1 cellular context compared by ENCODE assay signal in genomic region chr21:37009740-37010341, GRCh38.
A peak's percentile ranks its signal among the peaks of the same experiment; 100 is the strongest.
TF ChIP-seq lines count a peak whose summit lies in the region.

No MANE protein-coding gene starts in this region.

TF ChIP-seq in K562, 482 proteins besides CTCF, POLR2A, EP300 and RAD21 (continued from another document and continues in another):
- TF ChIP-seq, protein P1, sequence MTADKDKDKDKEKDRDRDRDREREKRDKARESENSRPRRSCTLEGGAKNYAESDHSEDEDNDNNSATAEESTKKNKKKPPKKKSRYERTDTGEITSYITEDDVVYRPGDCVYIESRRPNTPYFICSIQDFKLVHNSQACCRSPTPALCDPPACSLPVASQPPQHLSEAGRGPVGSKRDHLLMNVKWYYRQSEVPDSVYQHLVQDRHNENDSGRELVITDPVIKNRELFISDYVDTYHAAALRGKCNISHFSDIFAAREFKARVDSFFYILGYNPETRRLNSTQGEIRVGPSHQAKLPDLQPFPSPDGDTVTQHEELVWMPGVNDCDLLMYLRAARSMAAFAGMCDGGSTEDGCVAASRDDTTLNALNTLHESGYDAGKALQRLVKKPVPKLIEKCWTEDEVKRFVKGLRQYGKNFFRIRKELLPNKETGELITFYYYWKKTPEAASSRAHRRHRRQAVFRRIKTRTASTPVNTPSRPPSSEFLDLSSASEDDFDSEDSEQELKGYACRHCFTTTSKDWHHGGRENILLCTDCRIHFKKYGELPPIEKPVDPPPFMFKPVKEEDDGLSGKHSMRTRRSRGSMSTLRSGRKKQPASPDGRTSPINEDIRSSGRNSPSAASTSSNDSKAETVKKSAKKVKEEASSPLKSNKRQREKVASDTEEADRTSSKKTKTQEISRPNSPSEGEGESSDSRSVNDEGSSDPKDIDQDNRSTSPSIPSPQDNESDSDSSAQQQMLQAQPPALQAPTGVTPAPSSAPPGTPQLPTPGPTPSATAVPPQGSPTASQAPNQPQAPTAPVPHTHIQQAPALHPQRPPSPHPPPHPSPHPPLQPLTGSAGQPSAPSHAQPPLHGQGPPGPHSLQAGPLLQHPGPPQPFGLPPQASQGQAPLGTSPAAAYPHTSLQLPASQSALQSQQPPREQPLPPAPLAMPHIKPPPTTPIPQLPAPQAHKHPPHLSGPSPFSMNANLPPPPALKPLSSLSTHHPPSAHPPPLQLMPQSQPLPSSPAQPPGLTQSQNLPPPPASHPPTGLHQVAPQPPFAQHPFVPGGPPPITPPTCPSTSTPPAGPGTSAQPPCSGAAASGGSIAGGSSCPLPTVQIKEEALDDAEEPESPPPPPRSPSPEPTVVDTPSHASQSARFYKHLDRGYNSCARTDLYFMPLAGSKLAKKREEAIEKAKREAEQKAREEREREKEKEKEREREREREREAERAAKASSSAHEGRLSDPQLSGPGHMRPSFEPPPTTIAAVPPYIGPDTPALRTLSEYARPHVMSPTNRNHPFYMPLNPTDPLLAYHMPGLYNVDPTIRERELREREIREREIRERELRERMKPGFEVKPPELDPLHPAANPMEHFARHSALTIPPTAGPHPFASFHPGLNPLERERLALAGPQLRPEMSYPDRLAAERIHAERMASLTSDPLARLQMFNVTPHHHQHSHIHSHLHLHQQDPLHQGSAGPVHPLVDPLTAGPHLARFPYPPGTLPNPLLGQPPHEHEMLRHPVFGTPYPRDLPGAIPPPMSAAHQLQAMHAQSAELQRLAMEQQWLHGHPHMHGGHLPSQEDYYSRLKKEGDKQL (CRISPR knock-in tag; IDR thresholded peaks at IDR 0.05; ENCODE audit: borderline replicate concordance), result no peak
- no peak for TF ChIP-seq OTX1 (CRISPR knock-in tag; IDR thresholded peaks at IDR 0.05)
- TF ChIP-seq CBX3 (IDR thresholded peaks at IDR 0.05; ENCODE audit: borderline replicate concordance in 1 of 2, low read length in 2 of 2), result 0 out of 3 replicates have a peak, but pooled peaks of 1 of the 2 experiments have one; percentile 38
- TF ChIP-seq TEAD4 (IDR thresholded peaks at IDR 0.05; ENCODE audit: low read length), result peak; percentile 32; the same call in 1 of the 2 replicates
- no peak for TF ChIP-seq TEAD4 (CRISPR knock-in tag; IDR thresholded peaks at IDR 0.05; ENCODE audit: borderline replicate concordance)
- TF ChIP-seq, protein P2, sequence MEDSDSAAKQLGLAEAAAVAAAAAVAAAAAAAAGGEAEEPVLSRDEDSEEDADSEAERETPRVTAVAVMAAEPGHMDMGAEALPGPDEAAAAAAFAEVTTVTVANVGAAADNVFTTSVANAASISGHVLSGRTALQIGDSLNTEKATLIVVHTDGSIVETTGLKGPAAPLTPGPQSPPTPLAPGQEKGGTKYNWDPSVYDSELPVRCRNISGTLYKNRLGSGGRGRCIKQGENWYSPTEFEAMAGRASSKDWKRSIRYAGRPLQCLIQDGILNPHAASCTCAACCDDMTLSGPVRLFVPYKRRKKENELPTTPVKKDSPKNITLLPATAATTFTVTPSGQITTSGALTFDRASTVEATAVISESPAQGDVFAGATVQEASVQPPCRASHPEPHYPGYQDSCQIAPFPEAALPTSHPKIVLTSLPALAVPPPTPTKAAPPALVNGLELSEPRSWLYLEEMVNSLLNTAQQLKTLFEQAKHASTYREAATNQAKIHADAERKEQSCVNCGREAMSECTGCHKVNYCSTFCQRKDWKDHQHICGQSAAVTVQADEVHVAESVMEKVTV (CRISPR knock-in tag; IDR thresholded peaks at IDR 0.05), result peak; percentile 51; the same call in 1 of the 2 replicates
- TF ChIP-seq NR2F6 (CRISPR knock-in tag; IDR thresholded peaks at IDR 0.05), result no peak
- TF ChIP-seq SAFB (IDR thresholded peaks at IDR 0.05; ENCODE audit: borderline replicate concordance, low read depth, low read length), result no peak
- TF ChIP-seq CREB1 (IDR thresholded peaks at IDR 0.05), result 0 out of 2 replicates have a peak, but pooled peaks have one; percentile 37
- TF ChIP-seq CREB1 (CRISPR knock-in tag; IDR thresholded peaks at IDR 0.05), result no peak; the same call in 1 of the 2 replicates
- 0 out of 2 replicates have a peak, but pooled peaks have one; percentile 27 for TF ChIP-seq CEBPB (tag; IDR thresholded peaks at IDR 0.05)
- TF ChIP-seq PCBP2 (IDR thresholded peaks at IDR 0.05; ENCODE audit: low read depth, low read length, poor library complexity, severe bottlenecking), result no peak
- no peak for TF ChIP-seq RHOXF2B (CRISPR knock-in tag; conservative IDR thresholded peaks at IDR 0.05)
- TF ChIP-seq CBX1 (IDR thresholded peaks at IDR 0.05; ENCODE audit: low read depth), result 0 out of 2 replicates have a peak, but pooled peaks have one; percentile 45
- TF ChIP-seq ARNT (IDR thresholded peaks at IDR 0.05), result peak in 1 of 2 experiments; percentile 42; a peak in 1 of 4 replicates
- peak; percentile 22; the same call in 1 of the 2 replicates for TF ChIP-seq TAL1 (IDR thresholded peaks at IDR 0.05)
- TF ChIP-seq NCOA2 (IDR thresholded peaks at IDR 0.05; ENCODE audit: partially characterized antibody in 2 of 2), result no peak
- TF ChIP-seq RBFOX2 (IDR thresholded peaks at IDR 0.05; ENCODE audit: low read depth, low read length), result 0 out of 2 replicates have a peak, but pooled peaks have one; percentile 28
- TF ChIP-seq MECOM (CRISPR knock-in tag; IDR thresholded peaks at IDR 0.05), result no peak
- no peak for TF ChIP-seq RBM25 (IDR thresholded peaks at IDR 0.05; ENCODE audit: low read depth, low read length, severe bottlenecking)
- TF ChIP-seq HDAC2 (IDR thresholded peaks at IDR 0.05), result 0 out of 2 replicates have a peak, but pooled peaks have one; percentile 38
- peak; percentile 82 to 86 for TF ChIP-seq NRF1 (conservative IDR thresholded peaks at IDR 0.05 in 1 of 2, IDR thresholded peaks at IDR 0.05 in 1 of 2)
- TF ChIP-seq CC2D1A (IDR thresholded peaks at IDR 0.05), result no peak
- TF ChIP-seq ZNF277 (CRISPR knock-in tag; IDR thresholded peaks at IDR 0.05; ENCODE audit: borderline replicate concordance), result no peak
- TF ChIP-seq HNRNPLL (IDR thresholded peaks at IDR 0.05; ENCODE audit: low read depth, low read length, poor library complexity, severe bottlenecking), result peak; percentile 65
- peak; percentile 47; the same call in 1 of the 2 replicates for TF ChIP-seq POLR2G (IDR thresholded peaks at IDR 0.05; ENCODE audit: low read depth, low read length)
- no peak for TF ChIP-seq NCOR1 (IDR thresholded peaks at IDR 0.05)
- TF ChIP-seq ARID2 (IDR thresholded peaks at IDR 0.05), result peak; percentile 75; the same call in 1 of the 2 replicates
- TF ChIP-seq FOXK2 (conservative IDR thresholded peaks at IDR 0.05 in 1 of 2, IDR thresholded peaks at IDR 0.05 in 1 of 2; ENCODE audit: low read depth in 2 of 2), result no peak
- TF ChIP-seq SMARCB1 (IDR thresholded peaks at IDR 0.05; ENCODE audit: insufficient read length, low read depth), result peak; percentile 64
- TF ChIP-seq FOXK1 (CRISPR knock-in tag; IDR thresholded peaks at IDR 0.05; ENCODE audit: borderline replicate concordance), result no peak
- TF ChIP-seq, protein P3, sequence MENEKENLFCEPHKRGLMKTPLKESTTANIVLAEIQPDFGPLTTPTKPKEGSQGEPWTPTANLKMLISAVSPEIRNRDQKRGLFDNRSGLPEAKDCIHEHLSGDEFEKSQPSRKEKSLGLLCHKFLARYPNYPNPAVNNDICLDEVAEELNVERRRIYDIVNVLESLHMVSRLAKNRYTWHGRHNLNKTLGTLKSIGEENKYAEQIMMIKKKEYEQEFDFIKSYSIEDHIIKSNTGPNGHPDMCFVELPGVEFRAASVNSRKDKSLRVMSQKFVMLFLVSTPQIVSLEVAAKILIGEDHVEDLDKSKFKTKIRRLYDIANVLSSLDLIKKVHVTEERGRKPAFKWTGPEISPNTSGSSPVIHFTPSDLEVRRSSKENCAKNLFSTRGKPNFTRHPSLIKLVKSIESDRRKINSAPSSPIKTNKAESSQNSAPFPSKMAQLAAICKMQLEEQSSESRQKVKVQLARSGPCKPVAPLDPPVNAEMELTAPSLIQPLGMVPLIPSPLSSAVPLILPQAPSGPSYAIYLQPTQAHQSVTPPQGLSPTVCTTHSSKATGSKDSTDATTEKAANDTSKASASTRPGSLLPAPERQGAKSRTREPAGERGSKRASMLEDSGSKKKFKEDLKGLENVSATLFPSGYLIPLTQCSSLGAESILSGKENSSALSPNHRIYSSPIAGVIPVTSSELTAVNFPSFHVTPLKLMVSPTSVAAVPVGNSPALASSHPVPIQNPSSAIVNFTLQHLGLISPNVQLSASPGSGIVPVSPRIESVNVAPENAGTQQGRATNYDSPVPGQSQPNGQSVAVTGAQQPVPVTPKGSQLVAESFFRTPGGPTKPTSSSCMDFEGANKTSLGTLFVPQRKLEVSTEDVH (IDR thresholded peaks at IDR 0.05; ENCODE audit: low read depth, partially characterized antibody), result no peak
- TF ChIP-seq KDM1A (IDR thresholded peaks at IDR 0.05), result 0 out of 4 replicates have a peak, but pooled peaks of 1 of the 2 experiments have one; percentile 8
- no peak for TF ChIP-seq ZNF143 (CRISPR knock-in tag; IDR thresholded peaks at IDR 0.05)
- no peak for TF ChIP-seq MYBL2 (IDR thresholded peaks at IDR 0.05; ENCODE audit: low read depth)
- TF ChIP-seq MYBL2 (CRISPR knock-in tag; IDR thresholded peaks at IDR 0.05; ENCODE audit: borderline replicate concordance), result no peak
- no peak for TF ChIP-seq ZNF584 (CRISPR knock-in tag; IDR thresholded peaks at IDR 0.05; ENCODE audit: low read depth)
- TF ChIP-seq ARID1B (IDR thresholded peaks at IDR 0.05), result no peak
- no peak for TF ChIP-seq TAF7 (tag; IDR thresholded peaks at IDR 0.05)
- 0 out of 2 replicates have a peak, but pooled peaks have one; percentile 25 for TF ChIP-seq REST (CRISPR knock-in tag; IDR thresholded peaks at IDR 0.05; ENCODE audit: low read depth)
- TF ChIP-seq DPF2 (IDR thresholded peaks at IDR 0.05), result 0 out of 2 replicates have a peak, but pooled peaks have one; percentile 11
- no peak for TF ChIP-seq NFE2 (IDR thresholded peaks at IDR 0.05; ENCODE audit: low read depth)
- TF ChIP-seq, protein P4, sequence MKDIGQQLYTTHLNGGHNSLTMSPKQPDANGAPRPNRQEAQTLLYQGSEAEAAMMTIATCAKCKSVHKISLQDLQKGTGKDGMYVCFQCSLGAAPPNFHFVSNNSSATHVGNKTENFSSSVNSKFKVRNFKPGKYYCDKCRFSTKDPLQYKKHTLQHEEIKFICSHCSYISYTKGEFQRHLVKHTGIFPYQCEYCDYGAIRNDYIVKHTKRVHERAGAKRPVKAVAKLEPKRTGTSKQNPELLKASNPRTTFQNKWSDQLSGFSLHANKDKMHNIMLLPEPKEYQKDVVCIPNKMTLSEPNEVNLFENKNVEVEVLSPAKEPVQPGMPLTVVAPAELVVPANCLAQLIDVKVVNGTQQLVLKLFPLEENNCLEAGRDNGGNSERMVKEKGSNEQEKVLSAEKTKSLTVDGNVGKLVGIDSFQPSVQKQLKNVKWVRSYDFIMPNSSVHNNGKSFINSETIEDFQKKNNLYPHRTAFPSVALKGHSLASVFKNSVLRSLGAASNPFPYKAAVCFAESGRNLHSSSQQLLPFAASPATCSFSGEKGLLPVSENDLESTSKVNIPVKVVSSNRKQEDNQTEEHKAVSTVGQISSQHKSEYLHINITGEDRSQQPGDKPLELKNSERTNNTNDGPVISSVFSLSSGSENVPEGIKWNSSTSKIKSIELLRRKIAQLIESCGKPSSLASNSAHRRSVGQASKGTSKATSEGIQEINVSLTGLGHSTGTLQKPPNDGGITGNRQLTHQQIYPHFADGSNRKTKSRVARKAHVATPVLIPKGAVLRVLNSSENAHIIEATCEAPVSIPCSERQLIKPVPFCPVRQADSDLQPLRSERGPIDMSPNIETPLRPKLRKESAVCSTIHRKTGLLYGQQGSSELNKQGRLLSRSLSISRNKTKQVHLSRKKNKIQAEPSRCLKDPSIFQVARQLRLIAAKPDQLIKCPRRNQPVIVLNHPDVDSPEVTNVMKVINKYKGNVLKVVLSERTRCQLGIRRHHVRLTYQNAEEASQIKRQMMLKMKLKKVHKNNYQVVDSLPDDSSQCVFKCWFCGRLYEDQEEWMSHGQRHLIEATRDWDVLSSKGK (CRISPR knock-in tag; IDR thresholded peaks at IDR 0.05), result no peak
- TF ChIP-seq ZNF197 (CRISPR knock-in tag; IDR thresholded peaks at IDR 0.05; ENCODE audit: low read depth), result no peak
- TF ChIP-seq NFYB (IDR thresholded peaks at IDR 0.05; ENCODE audit: extremely low read depth, insufficient read length), result peak; percentile 28
- TF ChIP-seq PHF8 (IDR thresholded peaks at IDR 0.05; ENCODE audit: borderline replicate concordance, low read length), result peak; percentile 35; the same call in 1 of the 2 replicates
- TF ChIP-seq MYNN (IDR thresholded peaks at IDR 0.05), result peak; percentile 71; the same call in 1 of the 2 replicates
- TF ChIP-seq MYNN (CRISPR knock-in tag; IDR thresholded peaks at IDR 0.05), result no peak
- TF ChIP-seq MAFF (IDR thresholded peaks at IDR 0.05; ENCODE audit: low read length), result no peak
- no peak for TF ChIP-seq PTBP1 (IDR thresholded peaks at IDR 0.05; ENCODE audit: low read depth, low read length)
- TF ChIP-seq CHD2 (IDR thresholded peaks at IDR 0.05; ENCODE audit: low read depth, low read length), result no peak
- TF ChIP-seq KLF16 (IDR thresholded peaks at IDR 0.05), result 0 out of 2 replicates have a peak, but pooled peaks have one; percentile 33
- TF ChIP-seq TBP (optimal IDR thresholded peaks at IDR 0.05; ENCODE audit: low read depth, low read length), result no peak
- no peak for TF ChIP-seq TCF3 (CRISPR knock-in tag; IDR thresholded peaks at IDR 0.05)
- no peak for TF ChIP-seq NR1H2 (CRISPR knock-in tag; IDR thresholded peaks at IDR 0.05)
